In genomic region chr6:24394061-24394460, GRCh38 we compare ENCODE assay signal across 15 cellular contexts. TPM values are rescaled to one million over a fixed set of nuclear protein-coding genes. Genes with fewer than 3 reads are reported as not detected.
A peak's percentile ranks its signal among the peaks of the same experiment; 100 is the strongest.
DNase-seq lines count a peak whose midpoint lies in the region; ATAC-seq and TF ChIP-seq lines count a peak whose summit lies in the region.
"Had no signal": no experiment of that assay in that cellular context is flagged by ENCODE, and none has a peak within 500 bp of the region (broad histone marks: within the 10 kb centered on the region; RNA-seq: fewer than 3 reads in every experiment).

No MANE protein-coding gene starts in this region.

- no peak overlapping the region for H3K18ac ChIP-seq in mesendoderm (ENCODE audit: low read length)

- H3K56ac ChIP-seq in mesendoderm (ENCODE audit: low read length) = no peak overlapping the region

- H3K4ac ChIP-seq in mesendoderm (ENCODE audit: low read depth, low read length) = no peak overlapping the region

- no peak overlapping the region for H3K23ac ChIP-seq in mesendoderm (ENCODE audit: low read length)

- WGBS in mesendoderm (ENCODE audit: extremely low coverage, insufficient coverage, low lambda C conversion rate) = no CpG with 5 or more reads among the region's 1 CpG

- POLR2A ChIA-PET in activated CD8-positive, alpha-beta T cell treated with anti-CD3 and anti-CD28 coated beads for 36 hours (lab: Charles Lee) = no interaction called here

- H3K27ac Mint-ChIP-seq in CD14-positive monocyte = peak overlapping the region in 4 of 7 donors; percentile 60 to 86 (median 66)
- no peak overlapping the region for H3K27ac Mint-ChIP-seq in activated CD8-positive, alpha-beta T cell treated with anti-CD3 and anti-CD28 coated beads for 36 hours

- no peaks in the 10 kb centered on the region for H3K79me2 ChIP-seq in mesendoderm (ENCODE audit: control insufficient read depth, insufficient read depth, low read length)

- no peak for ATAC-seq in activated CD8-positive, alpha-beta T cell treated with anti-CD3 and anti-CD28 coated beads for 36 hours
- ATAC-seq: A549 had no signal

- peaks cover 0 to 7% (median 4%) of the 10 kb centered on the region in 3 donors for H3K27me3 Mint-ChIP-seq in CD14-positive monocyte (ENCODE audit: low read depth in 3 of 3)
- peaks cover 12% of the 10 kb centered on the region for H3K27me3 Mint-ChIP-seq in activated CD8-positive, alpha-beta T cell treated with anti-CD3 and anti-CD28 coated beads for 36 hours

- H3K27ac ChIP-seq in mesendoderm (ENCODE audit: low read depth, low read length) = no peak overlapping the region
- peak overlapping the region; percentile 94 for H3K27ac ChIP-seq in skeletal muscle tissue (ENCODE audit: low read depth, low read length)
- H3K27ac ChIP-seq: 22Rv1, C4-2B had no signal

- no peak overlapping the region for H2BK15ac ChIP-seq in mesendoderm (replicated peaks; ENCODE audit: low read depth)

- H3K4me3 Mint-ChIP-seq in CD14-positive monocyte = no peak overlapping the region
- no peak overlapping the region for H3K4me3 Mint-ChIP-seq in activated CD8-positive, alpha-beta T cell treated with anti-CD3 and anti-CD28 coated beads for 36 hours
- H3K4me3 Mint-ChIP-seq: CD4-positive, alpha-beta memory T cell had no signal

- no peak overlapping the region for H4K5ac ChIP-seq in mesendoderm (ENCODE audit: low read length)

- H3K9ac ChIP-seq in mesendoderm (ENCODE audit: low read length) (no peak overlapping the region), skeletal muscle tissue (ENCODE audit: low read depth in 1 of 3, low read length in 3 of 3) (no peak overlapping the region)

- H2AK5ac ChIP-seq in mesendoderm (ENCODE audit: low read length) = no peak overlapping the region

- no peak overlapping the region for H2BK120ac ChIP-seq in mesendoderm (ENCODE audit: low read depth, low read length)

- no peak overlapping the region for H3K4me2 ChIP-seq in mesendoderm (ENCODE audit: low read length)
- H3K4me2 ChIP-seq: A549 had no signal

- no peak overlapping the region for H4K8ac ChIP-seq in mesendoderm (ENCODE audit: low read depth, low read length)

- no peaks in the 10 kb centered on the region for H3K79me1 ChIP-seq in mesendoderm (ENCODE audit: low read length)

- H2BK5ac ChIP-seq in mesendoderm (ENCODE audit: low read length) = no peak overlapping the region

- H3K9me3 ChIP-seq in skeletal muscle tissue (ENCODE audit: control insufficient read depth in 3 of 3, low read length in 3 of 3) = no peaks in the 10 kb centered on the region
- H3K9me3 ChIP-seq: HAP-1 had no signal

- H3K36me3 ChIP-seq in mesendoderm (ENCODE audit: control insufficient read depth, insufficient read depth, low read length) (no peaks in the 10 kb centered on the region), skeletal muscle tissue (ENCODE audit: control insufficient read depth in 3 of 3, insufficient read depth in 3 of 3, low read length in 3 of 3) (no peaks in the 10 kb centered on the region)
- H3K36me3 ChIP-seq: HAP-1 had no signal

- H3K4me1 ChIP-seq in mesendoderm (ENCODE audit: control insufficient read depth, low read depth, low read length) (no peaks in the 10 kb centered on the region), skeletal muscle tissue (ENCODE audit: control insufficient read depth in 3 of 3, insufficient read depth in 3 of 3, low read length in 3 of 3) (peaks cover 4 to 14% (median 8%) of the 10 kb centered on the region in 3 donors)
- H3K4me1 ChIP-seq: HAP-1 had no signal

- intact Hi-C loops in CD14-positive monocyte (cut with micrococcal nuclease) = no loop called here
- intact Hi-C loops in activated CD8-positive, alpha-beta T cell treated with anti-CD3 and anti-CD28 coated beads for 36 hours (cut with micrococcal nuclease) = loop anchor here (10.0 kb wide), 1 partner anchor 109 kb away; no protein-coding TSS in a partner anchor

- TF ChIP-seq CTCF in CD14-positive monocyte (IDR thresholded peaks at IDR 0.05) = no peak
- no peak for TF ChIP-seq CTCF in activated CD8-positive, alpha-beta T cell treated with anti-CD3 and anti-CD28 coated beads for 36 hours (IDR thresholded peaks at IDR 0.05)

- no peak for DNase-seq in CD14-positive monocyte (ENCODE audit: low spot score)
- peak; percentile 91 for DNase-seq in SK-N-DZ (ENCODE audit: low spot score)
- peak; percentile 35 for DNase-seq in mesendoderm
- no peak for DNase-seq in activated CD8-positive, alpha-beta T cell treated with anti-CD3 and anti-CD28 coated beads for 36 hours
- no peak for DNase-seq in cortex of kidney (lab: John Stamatoyannopoulos, UW)
- DNase-seq in amygdala (lab: John Stamatoyannopoulos, UW) = no peak
- DNase-seq: CD4-positive, alpha-beta memory T cell; DMS79 treated with DMSO at 0.1 percent for 48 hours; GF-D8 had no signal

- H3K4me3 ChIP-seq in mesendoderm (ENCODE audit: low read length) = no peak overlapping the region
- H3K4me3 ChIP-seq in skeletal muscle tissue (ENCODE audit: low read length in 3 of 3) = no peak overlapping the region
- H3K4me3 ChIP-seq: A549, HAP-1 had no signal

- CTCF ChIA-PET in activated CD8-positive, alpha-beta T cell treated with anti-CD3 and anti-CD28 coated beads for 36 hours (lab: Charles Lee) = no interaction called here

- peaks cover 0 to 10% (median 5%) of the 10 kb centered on the region in 7 donors for H3K9me3 Mint-ChIP-seq in CD14-positive monocyte
- H3K9me3 Mint-ChIP-seq in activated CD8-positive, alpha-beta T cell treated with anti-CD3 and anti-CD28 coated beads for 36 hours = peaks cover 1% of the 10 kb centered on the region

- no peaks in the 10 kb centered on the region for H3K27me3 ChIP-seq in mesendoderm (ENCODE audit: insufficient read depth, low read length, poor library complexity)
- no peaks in the 10 kb centered on the region for H3K27me3 ChIP-seq in skeletal muscle tissue (ENCODE audit: control insufficient read depth in 3 of 3, insufficient read depth in 3 of 3, low read length in 3 of 3)

- peaks cover 12% of the 10 kb centered on the region for H3K4me1 Mint-ChIP-seq in CD14-positive monocyte
- peaks cover 6% of the 10 kb centered on the region for H3K4me1 Mint-ChIP-seq in activated CD8-positive, alpha-beta T cell treated with anti-CD3 and anti-CD28 coated beads for 36 hours (ENCODE audit: low read depth)
- H3K4me1 Mint-ChIP-seq: CD4-positive, alpha-beta memory T cell had no signal

- H3K36me3 Mint-ChIP-seq in CD14-positive monocyte = no peaks in the 10 kb centered on the region
- H3K36me3 Mint-ChIP-seq in activated CD8-positive, alpha-beta T cell treated with anti-CD3 and anti-CD28 coated beads for 36 hours (ENCODE audit: low read depth) = no peaks in the 10 kb centered on the region
- H3K36me3 Mint-ChIP-seq: CD4-positive, alpha-beta memory T cell had no signal

RNA-seq across cellular contexts. Expression of gene MRS2, which starts 8.7 kb away (rescaled TPM):
- 10 to 100 TPM; 19.3 to 21.0 TPM for polyA plus RNA-seq in CD14-positive monocyte
- 25.5 and 31.0 TPM in 2 replicates for polyA plus RNA-seq in SK-N-DZ (2014; cell fraction: cytosol; rRNA removed)
- 29.6 and 32.0 TPM in 2 replicates for polyA plus RNA-seq in SK-N-DZ (2014; cell fraction: nucleus; rRNA removed)
- 68.7 TPM for polyA plus RNA-seq in mesendoderm (2013, experiment 1 of 2)
- 69.7 TPM for polyA plus RNA-seq in mesendoderm (2013, experiment 2 of 2)
- total RNA-seq in skeletal muscle tissue = 12.5 TPM
- 10 to 100 TPM; 24.7 to 26.3 TPM for total RNA-seq in activated CD8-positive, alpha-beta T cell treated with anti-CD3 and anti-CD28 coated beads for 36 hours

RNA-seq across cellular contexts. Expression of gene DCDC2, which starts 36.2 kb away (rescaled TPM):
- not detected for polyA plus RNA-seq in CD14-positive monocyte
- polyA plus RNA-seq in SK-N-DZ (2014; cell fraction: cytosol; rRNA removed) = 0.02 and 0.22 TPM in 2 replicates
- polyA plus RNA-seq in SK-N-DZ (2014; cell fraction: nucleus; rRNA removed) = not detected in 2 replicates
- polyA plus RNA-seq in mesendoderm (2013, experiment 1 of 2) = 0.11 TPM
- polyA plus RNA-seq in mesendoderm (2013, experiment 2 of 2) = 0.08 TPM
- not detected for total RNA-seq in skeletal muscle tissue
- total RNA-seq in activated CD8-positive, alpha-beta T cell treated with anti-CD3 and anti-CD28 coated beads for 36 hours = not detected
- polyA plus RNA-seq: BJ; CD4-positive, alpha-beta memory T cell had no signal

Comparison
In these comparisons a context has a peak if more than half of its experiments do, and no peak if none do; other contexts are left out.
1. DNase-seq: peak in SK-N-DZ (single experiment) and mesendoderm (single experiment); none in CD14-positive monocyte (single experiment), activated CD8-positive, alpha-beta T cell treated with anti-CD3 and anti-CD28 coated beads for 36 hours (single experiment), cortex of kidney (single experiment) and amygdala (0 of 56).